In genomic region chr15:66617137-66618090, GRCh38 we compare ENCODE assay signal across 1 cellular context.
TF ChIP-seq lines count a peak whose summit lies in the region.

No MANE protein-coding gene starts in this region.

TF ChIP-seq in HepG2, 621 proteins besides CTCF, POLR2A, EP300 and RAD21 (continued from another document and continues in another):
- TF ChIP-seq ZNF639 (CRISPR knock-in tag; conservative IDR thresholded peaks at IDR 0.05) (no peak), ZNF776 (CRISPR knock-in tag; IDR thresholded peaks at IDR 0.05) (no peak), SP2 (CRISPR knock-in tag; IDR thresholded peaks at IDR 0.05) (no peak), SAP130 (CRISPR knock-in tag; IDR thresholded peaks at IDR 0.05; ENCODE audit: low read depth) (0 out of 2 replicates have a peak, but pooled peaks have one; percentile 29), HDAC6 (IDR thresholded peaks at IDR 0.05; ENCODE audit: low read depth, low read length) (no peak), HMGXB4 (CRISPR knock-in tag; IDR thresholded peaks at IDR 0.05; ENCODE audit: borderline replicate concordance in 1 of 2, low read depth in 1 of 2) (no peak), ZNF780A (CRISPR knock-in tag; IDR thresholded peaks at IDR 0.05) (no peak), BRD4 (CRISPR knock-in tag; IDR thresholded peaks at IDR 0.05) (no peak), NR2F2 (IDR thresholded peaks at IDR 0.05; ENCODE audit: borderline replicate concordance, low read depth) (no peak), TBX3 (IDR thresholded peaks at IDR 0.05; ENCODE audit: borderline replicate concordance) (no peak), CENPX (CRISPR knock-in tag; IDR thresholded peaks at IDR 0.05) (no peak), TEAD3 (CRISPR knock-in tag; optimal IDR thresholded peaks at IDR 0.05; ENCODE audit: borderline replicate concordance) (peak; percentile 10), SKI (IDR thresholded peaks at IDR 0.05; ENCODE audit: partially characterized antibody) (no peak), MXD1 (CRISPR knock-in tag; IDR thresholded peaks at IDR 0.05) (no peak), ZNF703 (CRISPR knock-in tag; IDR thresholded peaks at IDR 0.05; ENCODE audit: borderline replicate concordance) (no peak), ZKSCAN5 (CRISPR knock-in tag; IDR thresholded peaks at IDR 0.05) (no peak), ZNF761 (CRISPR knock-in tag; conservative IDR thresholded peaks at IDR 0.05) (0 out of 2 replicates have a peak, but pooled peaks have one; percentile 39), SIX4 (CRISPR knock-in tag; IDR thresholded peaks at IDR 0.05) (no peak), PATZ1 (CRISPR knock-in tag; IDR thresholded peaks at IDR 0.05) (peak; percentile 64), FOXO4 (CRISPR knock-in tag; conservative IDR thresholded peaks at IDR 0.05) (no peak), WIZ (CRISPR knock-in tag; IDR thresholded peaks at IDR 0.05) (no peak), ZBTB4 (CRISPR knock-in tag; IDR thresholded peaks at IDR 0.05; ENCODE audit: borderline replicate concordance) (peak; percentile 56; the same call in 1 of the 2 replicates), ELK4 (CRISPR knock-in tag; IDR thresholded peaks at IDR 0.05; ENCODE audit: borderline replicate concordance) (no peak), SUZ12 (IDR thresholded peaks at IDR 0.05; ENCODE audit: low read depth, low read length) (no peak), ZBTB40 (IDR thresholded peaks at IDR 0.05) (no peak), ZBTB40 (CRISPR knock-in tag; IDR thresholded peaks at IDR 0.05) (no peak), KDM5A (IDR thresholded peaks at IDR 0.05; ENCODE audit: borderline replicate concordance, low read length) (no peak), KAT8 (CRISPR knock-in tag; IDR thresholded peaks at IDR 0.05) (0 out of 2 replicates have a peak, but pooled peaks have one; percentile 25), SALL2 (CRISPR knock-in tag; IDR thresholded peaks at IDR 0.05) (no peak), ZNF672 (CRISPR knock-in tag; IDR thresholded peaks at IDR 0.05) (no peak), ARID5B (CRISPR knock-in tag; IDR thresholded peaks at IDR 0.05) (peak; percentile 30; the same call in 1 of the 2 replicates)
